Comparison of ENCODE assay signal across 8 cellular contexts in genomic region chr1:16352842-16353535, GRCh38. TPM values are rescaled to one million over a fixed set of nuclear protein-coding genes. Genes with fewer than 3 reads are reported as not detected.
A peak's percentile ranks its signal among the peaks of the same experiment; 100 is the strongest.
DNase-seq lines count a peak whose midpoint lies in the region; ATAC-seq and TF ChIP-seq lines count a peak whose summit lies in the region.

No MANE protein-coding gene starts in this region.

- H3K27ac ChIP-seq in ACC112 (ENCODE audit: low read depth, low read length) (peak overlapping the region; percentile 60), vagina (peak overlapping the region; percentile 94)

- H3K36me3 ChIP-seq in ACC112 (ENCODE audit: insufficient read depth, low read length): no peaks in the 10 kb centered on the region
- no peaks in the 10 kb centered on the region for H3K36me3 ChIP-seq in vagina

- no peak for TF ChIP-seq POLR2A in vagina (IDR thresholded peaks at IDR 0.05)

- H3K4me3 ChIP-seq in ACC112 (ENCODE audit: low read depth, low read length) (peak overlapping the region; percentile 95), vagina (peak overlapping the region; percentile 85 to 88)

- H3K4me1 ChIP-seq in ACC112 (ENCODE audit: control insufficient read depth, insufficient read depth, low read length, unreplicated experiment) (peaks cover 26% of the 10 kb centered on the region), vagina (peaks cover 29% of the 10 kb centered on the region)

- H3K27me3 ChIP-seq in ACC112 (ENCODE audit: insufficient read depth, low read length) (no peaks in the 10 kb centered on the region), vagina (no peaks in the 10 kb centered on the region)

- H3K4me1 Mint-ChIP-seq in brain (peaks cover 43% of the 10 kb centered on the region), memory B cell (peaks cover 14% of the 10 kb centered on the region)

- H3K79me2 ChIP-seq in ACC112 (ENCODE audit: control insufficient read depth, insufficient read depth, low read length, unreplicated experiment): peaks cover 41% of the 10 kb centered on the region

- H3K27ac Mint-ChIP-seq in brain: peak overlapping the region; percentile 91 to 99 (median 97)
- H3K27ac Mint-ChIP-seq in memory B cell: peak overlapping the region; percentile 92

- TF ChIP-seq CTCF in brain (conservative IDR thresholded peaks at IDR 0.05) (no peak), vagina (IDR thresholded peaks at IDR 0.05) (no peak)

- H3K27me3 Mint-ChIP-seq in brain (peaks cover 11% of the 10 kb centered on the region), memory B cell (no peaks in the 10 kb centered on the region)

- H3K4me3 Mint-ChIP-seq in brain: peak overlapping the region; percentile 88 to 99 (median 93)
- H3K4me3 Mint-ChIP-seq in memory B cell: peak overlapping the region; percentile 93

- H3K9me3 ChIP-seq in vagina: no peaks in the 10 kb centered on the region

- peaks cover 13% of the 10 kb centered on the region for H3K36me3 Mint-ChIP-seq in brain
- no peaks in the 10 kb centered on the region for H3K36me3 Mint-ChIP-seq in memory B cell

- H2AFZ ChIP-seq in ACC112 (ENCODE audit: low read length, unreplicated experiment): peak overlapping the region; percentile 76

- ATAC-seq in HG03064 (IDR thresholded peaks at IDR 0.05; ENCODE audit: low read depth, unreplicated experiment) (peak; percentile 5), memory B cell (ENCODE audit: low read depth) (no peak), HG02623 (IDR thresholded peaks at IDR 0.05; ENCODE audit: unreplicated experiment) (no peak)

- H3K9me3 Mint-ChIP-seq in brain (peaks cover 0 to 3% (median 0%) of the 10 kb centered on the region in 5 experiments), memory B cell (no peaks in the 10 kb centered on the region)

- intact Hi-C loops in vagina (cut with DNase I): loop anchor here (1.0 kb wide), 1 partner anchor 99 kb away; no protein-coding TSS in a partner anchor

- DNase-seq in memory B cell (ENCODE audit: low spot score in 2 of 2): no peak
- DNase-seq in vagina (ENCODE audit: extremely low spot score in 2 of 2): no peak
- no peak for DNase-seq in ecto neural progenitor cell (ENCODE audit: low spot score)
- no peak for DNase-seq in UCSD-AML1 (lab: John Stamatoyannopoulos, UW; ENCODE audit: unreplicated experiment)

RNA-seq across cellular contexts. Expression of gene FBXO42, which starts 0.7 kb away (rescaled TPM):
- polyA plus RNA-seq in brain (ENCODE audit: insufficient read depth, low read depth, low replicate concordance): 27.0 TPM
- 24.8 TPM for total RNA-seq in vagina

RNA-seq across cellular contexts. Expression of gene SZRD1, which starts 14.1 kb away (rescaled TPM):
- 152 TPM for polyA plus RNA-seq in brain (ENCODE audit: insufficient read depth, low read depth, low replicate concordance)
- 52.3 TPM for total RNA-seq in vagina
